9 cellular contexts compared by ENCODE assay signal in genomic region chr6:108518714-108519576, GRCh38. TPM values are rescaled to one million over a fixed set of nuclear protein-coding genes. Genes with fewer than 3 reads are reported as not detected.
DNase-seq lines count a peak whose midpoint lies in the region; ATAC-seq and TF ChIP-seq lines count a peak whose summit lies in the region.
"Had no signal": no experiment of that assay in that cellular context is flagged by ENCODE, and none has a peak within 500 bp of the region (broad histone marks: within the 10 kb centered on the region; RNA-seq: fewer than 3 reads in every experiment).

No MANE protein-coding gene starts in this region.

- no peak overlapping the region for H3K9ac ChIP-seq in Loucy (ENCODE audit: low read depth, low read length, poor library complexity, severe bottlenecking)

- no peak overlapping the region for H3K4me2 ChIP-seq in Loucy (ENCODE audit: low read depth, low read length, poor library complexity, severe bottlenecking)

- peak; percentile 74 for TF ChIP-seq CTCF in Loucy (conservative IDR thresholded peaks at IDR 0.05; ENCODE audit: low read length)

- no peaks in the 10 kb centered on the region for H3K9me3 ChIP-seq in Loucy (ENCODE audit: insufficient read depth, low read depth, low read length)

- H3K4me1 ChIP-seq in Loucy (ENCODE audit: insufficient read depth, low read length, poor library complexity, severe bottlenecking), result peaks cover 3% of the 10 kb centered on the region

- H4K20me1 ChIP-seq in Loucy (ENCODE audit: insufficient read depth, low read length, poor library complexity, severe bottlenecking), result no peaks in the 10 kb centered on the region

- H3K4me3 ChIP-seq in Loucy (ENCODE audit: low read length, poor library complexity, severe bottlenecking), result no peak overlapping the region

- no peak overlapping the region for H3K27ac ChIP-seq in caudate nucleus (ENCODE audit: low read depth, low read length)

- no peaks in the 10 kb centered on the region for H3F3A ChIP-seq in Loucy (ENCODE audit: low read depth)

- H3K79me2 ChIP-seq in Loucy (ENCODE audit: insufficient read depth, low read length), result no peaks in the 10 kb centered on the region

- no peaks in the 10 kb centered on the region for H3K27me3 ChIP-seq in Loucy (ENCODE audit: insufficient read depth, low read length, poor library complexity, severe bottlenecking)

- H2AFZ ChIP-seq in Loucy (ENCODE audit: low read length), result no peak overlapping the region

- DNase-seq in NCI-H1105 treated with DMSO at 0.1 percent for 48 hours (lab: John Stamatoyannopoulos, UW) (peak; percentile 15), NCI-H1105 (lab: John Stamatoyannopoulos, UW) (no peak), amniotic epithelial cell (ENCODE audit: low read depth) (peak; percentile 17), myocyte (ENCODE audit: low read depth) (peak; percentile 18), caudate nucleus (lab: John Stamatoyannopoulos, UW) (no peak), medulla oblongata (ENCODE audit: extremely low spot score) (no peak)
- DNase-seq: NCI-H345 had no signal

- no peaks in the 10 kb centered on the region for H3K36me3 ChIP-seq in Loucy (ENCODE audit: insufficient read depth, low read length)

- no peak for ATAC-seq in HG03521 (IDR thresholded peaks at IDR 0.05; ENCODE audit: unreplicated experiment)

- no peaks in the 10 kb centered on the region for H3K9me2 ChIP-seq in Loucy (replicated peaks; ENCODE audit: low read depth, low read length)

RNA-seq across cellular contexts. Expression of gene FOXO3, which starts 41.8 kb away (rescaled TPM):
- total RNA-seq in myocyte, result 49.2 and 58.6 TPM in 2 replicates
- 12.9 TPM for polyA plus RNA-seq in myocyte (2012)

Comparison
In these comparisons a context has a peak if more than half of its experiments do, and no peak if none do; other contexts are left out.
1. DNase-seq: peak in NCI-H1105 treated with DMSO at 0.1 percent for 48 hours (single experiment), amniotic epithelial cell (single experiment) and myocyte (single experiment); none in NCI-H1105 (single experiment), caudate nucleus (0 of 61) and medulla oblongata (single experiment).